ENCODE assay signal across 8 cellular contexts in genomic region chr2:213251618-213252017, GRCh38. TPM values are rescaled to one million over a fixed set of nuclear protein-coding genes. Genes with fewer than 3 reads are reported as not detected.
DNase-seq lines count a peak whose midpoint lies in the region; ATAC-seq and TF ChIP-seq lines count a peak whose summit lies in the region.

No MANE protein-coding gene starts in this region.

- H3K4me3 ChIP-seq in MM.1S (ENCODE audit: low read length) (no peak overlapping the region), SJSA1 (no peak overlapping the region)

- no peaks in the 10 kb centered on the region for H3K9me2 ChIP-seq in MM.1S (replicated peaks; ENCODE audit: insufficient read depth, low read length)

- H3K27ac Mint-ChIP-seq in nephron progenitor cell, result no peak overlapping the region

- H4K20me1 ChIP-seq in MM.1S (ENCODE audit: insufficient read depth, low read length), result no peaks in the 10 kb centered on the region

- peak overlapping the region; percentile 19; the same call in 1 of the 2 replicates for H3K4me2 ChIP-seq in MM.1S (ENCODE audit: low read depth, low read length)

- no peak overlapping the region for H2AFZ ChIP-seq in MM.1S (ENCODE audit: low read length)

- H3K27me3 ChIP-seq in MM.1S (replicated peaks; ENCODE audit: insufficient read depth, low read length), result no peaks in the 10 kb centered on the region
- no peaks in the 10 kb centered on the region for H3K27me3 ChIP-seq in SJSA1 (replicated peaks)

- peak; percentile 59 for DNase-seq in A172 (ENCODE audit: low spot score)
- peak; percentile 61 for DNase-seq in MM.1S
- peak in 1 of 2 experiments; percentile 75 for DNase-seq in SJSA1 (ENCODE audit: low read depth in 1 of 2, low spot score in 2 of 2)
- DNase-seq in fibroblast of gingiva (ENCODE audit: low read depth), result peak; percentile 74
- DNase-seq in nephron progenitor cell, result peak; percentile 14
- no peak for DNase-seq in activated CD4-positive, alpha-beta T cell treated with anti-CD3 and anti-CD28 coated beads for 48 hours

- H3K4me1 ChIP-seq in MM.1S (ENCODE audit: low read length) (no peaks in the 10 kb centered on the region), SJSA1 (replicated peaks) (peaks cover 17% of the 10 kb centered on the region)

- H3K36me3 ChIP-seq in MM.1S (replicated peaks; ENCODE audit: insufficient read depth, low read length) (no peaks in the 10 kb centered on the region), SJSA1 (no peaks in the 10 kb centered on the region)

- no peaks in the 10 kb centered on the region for H3K27me3 Mint-ChIP-seq in nephron progenitor cell (ENCODE audit: low read depth, poor library complexity)

- H3K27ac ChIP-seq in MM.1S (ENCODE audit: low read length), result no peak overlapping the region
- peak overlapping the region; percentile 36 for H3K27ac ChIP-seq in SJSA1

- peak; percentile 78 for ATAC-seq in HG02571 (IDR thresholded peaks at IDR 0.05; ENCODE audit: unreplicated experiment)

- H3K36me3 Mint-ChIP-seq in nephron progenitor cell (ENCODE audit: low read depth), result no peaks in the 10 kb centered on the region

- peaks cover 9% of the 10 kb centered on the region for H3K4me1 Mint-ChIP-seq in nephron progenitor cell

- H3K9me3 Mint-ChIP-seq in nephron progenitor cell, result peaks cover 4% of the 10 kb centered on the region

- H3K9me3 ChIP-seq in MM.1S (replicated peaks; ENCODE audit: insufficient read depth, low read length) (no peaks in the 10 kb centered on the region), SJSA1 (replicated peaks) (no peaks in the 10 kb centered on the region)

- H3K4me3 Mint-ChIP-seq in nephron progenitor cell, result no peak overlapping the region

- no peaks in the 10 kb centered on the region for H3F3A ChIP-seq in MM.1S (ENCODE audit: insufficient read depth, low read length)

- H3K79me2 ChIP-seq in MM.1S (ENCODE audit: low read length), result no peaks in the 10 kb centered on the region

- TF ChIP-seq CTCF in GM12872 (IDR thresholded peaks at IDR 0.05; ENCODE audit: insufficient read depth, low read depth, low read length) (peak; percentile 43; the same call in 2 of the 3 replicates), MM.1S (IDR thresholded peaks at IDR 0.05; ENCODE audit: low read length) (peak; percentile 53), nephron progenitor cell (IDR thresholded peaks at IDR 0.05) (peak; percentile 75)

- no peak overlapping the region for H3K9ac ChIP-seq in MM.1S (ENCODE audit: low read length)

RNA-seq across cellular contexts. Expression of gene SPAG16, which starts 32.6 kb away (rescaled TPM):
- total RNA-seq in A172 (2014; rRNA removed; shearing (Covaris generic)), result 50.9 and 57.0 TPM in 2 replicates
- total RNA-seq in SJSA1 (2014; rRNA removed; shearing (Covaris generic)), result 17.6 and 32.0 TPM in 2 replicates
